Comparison of ENCODE assay signal across 29 cellular contexts in genomic region chr7:37971491-37971890, GRCh38. TPM values are rescaled to one million over a fixed set of nuclear protein-coding genes. Genes with fewer than 3 reads are reported as not detected.
"Had no signal": no experiment of that assay in that cellular context is flagged by ENCODE, and none has a peak within 500 bp of the region (broad histone marks: within the 10 kb centered on the region; RNA-seq: fewer than 3 reads in every experiment).

No MANE protein-coding gene starts in this region.

- H3K4me3 ChIP-seq: body of pancreas, esophagus muscularis mucosa, gastroesophageal sphincter, hepatocyte, stomach, suprapubic skin, tibial nerve had no signal

- ATAC-seq: activated naive CD8-positive, alpha-beta T cell treated with anti-CD3 and anti-CD28 coated beads, Interleukin-2, amount 50 U/mL, for 24 hours; activated T-cell treated with anti-CD3 and anti-CD28 coated beads, Interleukin-2, amount 50 U/mL, for 4 hours; activated T-helper 17 cell treated with anti-CD3 and anti-CD28 coated beads, Interleukin-2, amount 50 U/mL, for 72 hours; body of pancreas; gastroesophageal sphincter; left cardiac atrium; left ventricle myocardium superior; stimulated activated naive B cell treated with anti-CD40 and anti-IgM and Interleukin-4, amounts not matched to agents 10 μg/mL and 1 μg/mL and 100 μg/mL, for 72 hours; WTC11 had no signal

- H3K27me3 ChIP-seq: body of pancreas, esophagus muscularis mucosa, gastroesophageal sphincter, hepatocyte, stomach, suprapubic skin, tibial nerve had no signal

- H3K9me3 ChIP-seq: body of pancreas, esophagus muscularis mucosa, gastroesophageal sphincter, stomach, suprapubic skin, tibial nerve had no signal

- H3K4me1 ChIP-seq: body of pancreas, esophagus muscularis mucosa, gastroesophageal sphincter, stomach, suprapubic skin, tibial nerve had no signal

- H3K36me3 ChIP-seq: esophagus muscularis mucosa, gastroesophageal sphincter, stomach, suprapubic skin, tibial nerve had no signal

- DNase-seq: activated CD4-positive, alpha-beta memory T cell treated with anti-CD3 and anti-CD28 coated beads, Interleukin-2, amount 10 ng/mL, durations not matched to agents 7 days and 5 days; activated CD4-positive, alpha-beta T cell treated with anti-CD3 and anti-CD28 coated beads for 1 hour; activated CD4-positive, alpha-beta T cell treated with anti-CD3 and anti-CD28 coated beads, Interleukin-2, amount 10 ng/mL, durations not matched to agents 7 days and 5 days; activated gamma-delta T cell treated with Interleukin-2 at 50 U/mL for 16 hours; activated naive CD4-positive, alpha-beta T cell treated with anti-CD3 and anti-CD28 coated beads, Interleukin-2, amount 50 U/mL, for 16 hours; activated naive CD8-positive, alpha-beta T cell treated with anti-CD3 and anti-CD28 coated beads, Interleukin-2, amount 50 U/mL, for 24 hours; activated T-cell treated with anti-CD3 and anti-CD28 coated beads, Interleukin-2, amount 50 U/mL, for 4 hours; body of pancreas; dermis blood vessel endothelial cell; effector CD4-positive, alpha-beta T cell; islet precursor cell; left cardiac atrium; left ventricle myocardium superior; retina; stimulated activated CD4-positive, alpha-beta T cell treated with anti-CD3 and anti-CD28 coated beads, Interleukin-15, amount 100 ng/mL, for 24 hours; stimulated activated CD4-positive, alpha-beta T cell treated with anti-CD3 and anti-CD28 coated beads, Interleukin-2, amount 100 ng/mL, for 24 hours; stimulated activated naive B cell treated with anti-CD40 and anti-IgM and Interleukin-4, amounts not matched to agents 10 μg/mL and 1 μg/mL and 100 μg/mL, for 72 hours; stomach; T-helper 2 cell had no signal

- FAIRE-seq: colon had no signal

- H3K27ac ChIP-seq: body of pancreas, esophagus muscularis mucosa, gastroesophageal sphincter, hepatocyte, stomach, suprapubic skin, tibial nerve had no signal

RNA-seq across cellular contexts. Expression of gene SFRP4, which starts 54.9 kb away (rescaled TPM):
- total RNA-seq: activated CD4-positive, alpha-beta memory T cell treated with anti-CD3 and anti-CD28 coated beads, Interleukin-2, amount 10 ng/mL, durations not matched to agents 7 days and 5 days; activated CD4-positive, alpha-beta T cell treated with anti-CD3 and anti-CD28 coated beads, Interleukin-2, amount 10 ng/mL, durations not matched to agents 7 days and 5 days; activated T-cell treated with anti-CD3 and anti-CD28 coated beads, Interleukin-2, amount 50 U/mL, for 4 hours; activated T-helper 17 cell treated with anti-CD3 and anti-CD28 coated beads, Interleukin-2, amount 50 U/mL, for 72 hours; dermis blood vessel endothelial cell; lung microvascular endothelial cell; progenitor cell of endocrine pancreas had no signal
